11 cellular contexts compared by ENCODE assay signal in the genomic region with DNA sequence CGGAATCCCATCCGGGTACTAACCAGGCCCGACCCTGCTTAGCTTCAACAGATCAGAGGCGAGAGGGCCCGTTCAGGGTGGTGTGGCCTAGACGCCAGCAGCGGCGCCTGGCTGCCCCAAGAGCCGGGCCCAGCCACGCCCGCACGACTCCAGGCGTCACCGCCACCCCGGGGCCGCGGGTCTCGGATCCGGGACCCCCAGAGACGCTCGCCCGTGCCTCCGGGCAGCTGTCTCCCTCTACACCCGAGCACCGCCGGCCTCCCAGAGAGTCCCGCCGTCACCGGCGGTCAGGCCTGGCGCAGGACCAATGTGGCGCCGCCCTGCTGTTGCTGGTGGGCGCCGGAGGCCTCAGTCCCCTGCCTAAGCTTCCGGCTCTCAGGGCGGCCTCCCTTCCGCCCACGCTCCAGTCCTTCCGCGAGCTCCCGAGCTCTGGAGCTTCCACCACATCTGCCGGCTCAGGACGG.
DNase-seq lines count a peak whose midpoint lies in the region; ATAC-seq and TF ChIP-seq lines count a peak whose summit lies in the region.
"Had no signal": no experiment of that assay in that cellular context is flagged by ENCODE, and none has a peak within 500 bp of the region (broad histone marks: within the 10 kb centered on the region; RNA-seq: fewer than 3 reads in every experiment).

No MANE protein-coding gene starts in this region.

- H3K4me3 Mint-ChIP-seq in stimulated activated naive CD8-positive, alpha-beta T cell treated with anti-CD3 and anti-CD28 coated beads, Interleukin-15, amount 100 ng/mL, for 72 hours = no peak overlapping the region
- H3K4me3 Mint-ChIP-seq: activated B cell treated with CpG ODN at 0.5 μM for 24 hours had no signal

- H3K4me1 Mint-ChIP-seq in stimulated activated naive CD8-positive, alpha-beta T cell treated with anti-CD3 and anti-CD28 coated beads, Interleukin-15, amount 100 ng/mL, for 72 hours = no peaks in the 10 kb centered on the region
- H3K4me1 Mint-ChIP-seq: activated B cell treated with CpG ODN at 0.5 μM for 24 hours had no signal

- no peak for TF ChIP-seq POLR2A in GM18505 (IDR thresholded peaks at IDR 0.05; ENCODE audit: borderline replicate concordance, extremely low read depth, insufficient read depth, insufficient read length)

- peaks cover 0 to 11% of the 10 kb centered on the region in 2 donors for H3K9me3 Mint-ChIP-seq in stimulated activated naive CD8-positive, alpha-beta T cell treated with anti-CD3 and anti-CD28 coated beads, Interleukin-15, amount 100 ng/mL, for 72 hours

- no peaks in the 10 kb centered on the region for H3K27me3 Mint-ChIP-seq in stimulated activated naive CD8-positive, alpha-beta T cell treated with anti-CD3 and anti-CD28 coated beads, Interleukin-15, amount 100 ng/mL, for 72 hours

- DNase-seq in NCI-H2171 treated with DMSO at 0.1 percent for 48 hours (lab: John Stamatoyannopoulos, UW) = peak; percentile 9
- no peak for DNase-seq in NCI-H2171 (lab: John Stamatoyannopoulos, UW)
- DNase-seq in NCI-H69 (lab: John Stamatoyannopoulos, UW) = peak; percentile 14
- no peak for DNase-seq in stimulated activated naive CD8-positive, alpha-beta T cell treated with anti-CD3 and anti-CD28 coated beads, Interleukin-15, amount 100 ng/mL, for 72 hours
- no peak for DNase-seq in ureter (ENCODE audit: low spot score)
- DNase-seq: activated B cell treated with CpG ODN at 0.5 μM for 24 hours, NCI-H1417 treated with DMSO at 0.1 percent for 48 hours had no signal

- peak; percentile 39 for ATAC-seq in esophagus mucosa
- ATAC-seq in stimulated activated naive CD8-positive, alpha-beta T cell treated with anti-CD3 and anti-CD28 coated beads, Interleukin-15, amount 100 ng/mL, for 72 hours = peak; percentile 79
- ATAC-seq in GM18505 (IDR thresholded peaks at IDR 0.05; ENCODE audit: unreplicated experiment) = no peak
- ATAC-seq in GM21825 (IDR thresholded peaks at IDR 0.05; ENCODE audit: unreplicated experiment) = no peak
- ATAC-seq: Panc1 had no signal

- no peak overlapping the region for H3K27ac Mint-ChIP-seq in stimulated activated naive CD8-positive, alpha-beta T cell treated with anti-CD3 and anti-CD28 coated beads, Interleukin-15, amount 100 ng/mL, for 72 hours
- H3K27ac Mint-ChIP-seq: activated B cell treated with CpG ODN at 0.5 μM for 24 hours had no signal

Comparison
In these comparisons a context has a peak if more than half of its experiments do, and no peak if none do; other contexts are left out.
1. DNase-seq: peak in NCI-H2171 treated with DMSO at 0.1 percent for 48 hours (single experiment) and NCI-H69 (single experiment); none in NCI-H2171 (single experiment), stimulated activated naive CD8-positive, alpha-beta T cell treated with anti-CD3 and anti-CD28 coated beads, Interleukin-15, amount 100 ng/mL, for 72 hours (0 of 2) and ureter (single experiment).
2. ATAC-seq: peak in esophagus mucosa (single experiment) and stimulated activated naive CD8-positive, alpha-beta T cell treated with anti-CD3 and anti-CD28 coated beads, Interleukin-15, amount 100 ng/mL, for 72 hours (single experiment); none in GM18505 (single experiment) and GM21825 (single experiment).